20 cellular contexts compared by ENCODE assay signal in the genomic region with DNA sequence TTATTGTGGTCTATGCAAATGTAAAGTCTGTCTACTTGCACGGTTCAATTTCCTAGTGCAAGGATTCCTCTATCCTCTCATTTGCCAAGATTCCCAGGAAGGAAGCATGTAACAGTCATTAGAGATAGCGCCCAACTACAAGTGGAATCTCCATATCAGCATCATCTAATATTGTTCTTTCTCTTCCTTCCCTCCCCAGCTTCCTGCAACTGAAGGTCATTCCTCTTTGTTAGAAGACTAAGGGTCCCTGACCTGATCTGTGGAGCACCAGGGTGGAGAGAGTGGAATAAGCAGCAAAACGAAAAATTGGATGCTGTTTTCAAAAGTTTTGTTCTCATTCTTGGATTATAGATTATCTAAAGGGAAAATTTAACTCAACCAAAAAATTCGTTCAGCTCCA.
DNase-seq lines count a peak whose midpoint lies in the region; ATAC-seq, FAIRE-seq and TF ChIP-seq lines count a peak whose summit lies in the region.
"Had no signal": no experiment of that assay in that cellular context is flagged by ENCODE, and none has a peak within 500 bp of the region (broad histone marks: within the 10 kb centered on the region; RNA-seq: fewer than 3 reads in every experiment).

No MANE protein-coding gene starts in this region.

- BruUV-seq in IMR-90 (replicated peaks; lab: Mats Ljungman, UMichigan) (no TSS peak), endothelial cell of umbilical vein (replicated peaks; lab: Mats Ljungman, UMichigan) (no TSS peak), PC-9 (replicated peaks; lab: Mats Ljungman, UMichigan) (no TSS peak)

- no peak overlapping the region for H2BK5ac ChIP-seq in IMR-90 (ENCODE audit: low read depth, low read length, poor library complexity, severe bottlenecking)
- H2BK5ac ChIP-seq in mesendoderm (ENCODE audit: low read length), result no peak overlapping the region

- no peak overlapping the region for H4K5ac ChIP-seq in IMR-90 (ENCODE audit: low read depth, low read length)
- H4K5ac ChIP-seq in mesendoderm (ENCODE audit: low read length), result no peak overlapping the region

- H2BK120ac ChIP-seq in IMR-90 (ENCODE audit: low read depth, low read length), result peak overlapping the region; percentile 61
- peak overlapping the region; percentile 54 for H2BK120ac ChIP-seq in mesendoderm (ENCODE audit: low read depth, low read length)

- H3K14ac ChIP-seq in IMR-90 (replicated peaks; ENCODE audit: low read depth, low read length), result 0 out of 2 replicates have a peak overlapping the region, but pooled peaks have one; percentile 21

- no peaks in the 10 kb centered on the region for H3K79me2 ChIP-seq in endothelial cell of umbilical vein (ENCODE audit: control insufficient read depth, insufficient read depth, low read length)
- H3K79me2 ChIP-seq in mesendoderm (ENCODE audit: control insufficient read depth, insufficient read depth, low read length), result no peaks in the 10 kb centered on the region
- H3K79me2 ChIP-seq in PC-9 (ENCODE audit: low read depth), result no peaks in the 10 kb centered on the region

- no peaks in the 10 kb centered on the region for H3K79me1 ChIP-seq in IMR-90 (ENCODE audit: low read depth in 1 of 2, low read length in 2 of 2)
- H3K79me1 ChIP-seq in mesendoderm (ENCODE audit: low read length), result no peaks in the 10 kb centered on the region

- TF ChIP-seq RAD21 in IMR-90 (IDR thresholded peaks at IDR 0.05; ENCODE audit: low read length), result no peak

- no peak for ATAC-seq in IMR-90 (ENCODE audit: low read depth)
- no peak for ATAC-seq in left ventricle myocardium superior
- ATAC-seq: GM12878 had no signal

- no peak overlapping the region for H4K91ac ChIP-seq in IMR-90 (ENCODE audit: insufficient read depth, low read depth, low read length)

- H3K18ac ChIP-seq in IMR-90 (ENCODE audit: low read depth, low read length) (peak overlapping the region; percentile 6; the same call in 1 of the 2 replicates), mesendoderm (ENCODE audit: low read length) (peak overlapping the region; percentile 30)

- H3K23ac ChIP-seq in IMR-90 (ENCODE audit: low read depth, low read length) (no peak overlapping the region), mesendoderm (ENCODE audit: low read length) (no peak overlapping the region)

- H3K4ac ChIP-seq in IMR-90 (ENCODE audit: low read depth, low read length) (peak overlapping the region; percentile 5; the same call in 1 of the 2 replicates), mesendoderm (ENCODE audit: low read depth, low read length) (peak overlapping the region; percentile 90)

- H3K9me1 ChIP-seq in IMR-90 (ENCODE audit: insufficient read depth, low read length), result no peaks in the 10 kb centered on the region
- no peaks in the 10 kb centered on the region for H3K9me1 ChIP-seq in endothelial cell of umbilical vein (replicated peaks; ENCODE audit: control insufficient read depth, extremely low read depth, insufficient read depth, low read length)

- H2AFZ ChIP-seq in IMR-90 (replicated peaks; ENCODE audit: low read length, poor library complexity) (no peak overlapping the region), endothelial cell of umbilical vein (ENCODE audit: low read depth, low read length) (no peak overlapping the region), PC-9 (no peak overlapping the region)
- H2AFZ ChIP-seq: GM23248 had no signal

- H3K9me3 ChIP-seq in IMR-90 (ENCODE audit: control insufficient read depth, insufficient read depth, low read length) (no peaks in the 10 kb centered on the region), endothelial cell of umbilical vein (replicated peaks; ENCODE audit: control insufficient read depth, insufficient read depth, low read length) (no peaks in the 10 kb centered on the region), PC-9 (ENCODE audit: insufficient read depth, low read depth) (no peaks in the 10 kb centered on the region)

- no peaks in the 10 kb centered on the region for H3F3A ChIP-seq in PC-9 (ENCODE audit: insufficient read depth, low read depth)

- H3K36me3 ChIP-seq in IMR-90 (ENCODE audit: control insufficient read depth, insufficient read depth, low read length) (no peaks in the 10 kb centered on the region), endothelial cell of umbilical vein (ENCODE audit: control insufficient read depth in 2 of 2, extremely low read depth in 1 of 2, insufficient read depth in 2 of 2, low read length in 2 of 2) (no peaks in the 10 kb centered on the region), mesendoderm (ENCODE audit: control insufficient read depth, insufficient read depth, low read length) (no peaks in the 10 kb centered on the region), PC-9 (ENCODE audit: low read depth) (no peaks in the 10 kb centered on the region)
- H3K36me3 ChIP-seq: HAP-1 had no signal

- no peaks in the 10 kb centered on the region for H3K9me2 ChIP-seq in PC-9 (ENCODE audit: insufficient read depth)

- H3K4me3 ChIP-seq in IMR-90 (ENCODE audit: insufficient read depth, low read depth, low read length) (no peak overlapping the region), endothelial cell of umbilical vein (replicated peaks in 1 of 3; ENCODE audit: insufficient read depth in 1 of 3, low read depth in 1 of 3, low read length in 3 of 3) (no peak overlapping the region), mesendoderm (ENCODE audit: low read length) (no peak overlapping the region), dorsolateral prefrontal cortex (no peak overlapping the region), PC-9 (no peak overlapping the region)
- H3K4me3 ChIP-seq: GM12878, GM23248, HAP-1 had no signal

- WGBS in IMR-90 (ENCODE audit: extremely low coverage in 2 of 2, insufficient read length in 1 of 2), 2 experiments, result no CpG with 5 or more reads among the region's 4 CpGs
- no CpG with 5 or more reads among the region's 4 CpGs for WGBS in mesendoderm (ENCODE audit: extremely low coverage, insufficient coverage, low lambda C conversion rate)

- H4K8ac ChIP-seq in IMR-90 (ENCODE audit: low read depth in 2 of 2, low read length in 2 of 2) (no peak overlapping the region), mesendoderm (ENCODE audit: low read depth, low read length) (no peak overlapping the region)

- no peak overlapping the region for H2BK15ac ChIP-seq in IMR-90 (ENCODE audit: low read depth, low read length)
- no peak overlapping the region for H2BK15ac ChIP-seq in mesendoderm (replicated peaks; ENCODE audit: low read depth)

- DNase-seq in NCI-H2171 treated with DMSO at 0.1 percent for 48 hours (lab: John Stamatoyannopoulos, UW) (peak; percentile 75), NCI-H2171 (lab: John Stamatoyannopoulos, UW) (no peak), IMR-90 (no peak), endothelial cell of umbilical vein (ENCODE audit: low read depth, low spot score) (no peak), mesendoderm (no peak), dorsolateral prefrontal cortex (no peak), left ventricle myocardium superior (no peak), PC-9 (no peak)
- DNase-seq: C1 segment of cervical spinal cord; Calu3; CD4-positive, alpha-beta memory T cell; COR-L47; DMS79; EL; GDM1; GM23248; HFFc6 had no signal

- no peak overlapping the region for H2AK9ac ChIP-seq in IMR-90 (replicated peaks; ENCODE audit: low read depth, low read length, poor library complexity)

- H3K27ac ChIP-seq in IMR-90 (ENCODE audit: insufficient read depth, low read length) (no peak overlapping the region), endothelial cell of umbilical vein (ENCODE audit: insufficient read depth, low read depth, low read length) (no peak overlapping the region), mesendoderm (ENCODE audit: low read depth, low read length) (no peak overlapping the region), dorsolateral prefrontal cortex (no peak overlapping the region), PC-9 (no peak overlapping the region)
- H3K27ac ChIP-seq: GM23248 had no signal

- dilution Hi-C loops in IMR-90 (cut with HindIII; ENCODE audit: low sequenced_read_pairs, unreplicated experiment) (no loop called here), endothelial cell of umbilical vein (cut with MboI; ENCODE audit: extremely low pct_ligation_motif_present, low sequenced_read_pairs) (no loop called here)

- H3K4me2 ChIP-seq in IMR-90 (ENCODE audit: low read depth, low read length) (no peak overlapping the region), endothelial cell of umbilical vein (ENCODE audit: insufficient read depth, low read length) (peak overlapping the region; percentile 38), mesendoderm (ENCODE audit: low read length) (no peak overlapping the region), PC-9 (no peak overlapping the region)

- TF ChIP-seq CTCF in IMR-90 (conservative IDR thresholded peaks at IDR 0.05; ENCODE audit: low read depth, low read length) (no peak), endothelial cell of umbilical vein (IDR thresholded peaks at IDR 0.05; ENCODE audit: extremely low read depth in 1 of 2, insufficient read depth in 1 of 2, low read depth in 1 of 2, low read length in 2 of 2) (no peak), dorsolateral prefrontal cortex (IDR thresholded peaks at IDR 0.05 in 54 of 56, conservative IDR thresholded peaks at IDR 0.05 in 2 of 56; ENCODE audit: low read depth in 1 of 56, partially characterized antibody in 56 of 56) (no peak), PC-9 (conservative IDR thresholded peaks at IDR 0.05) (no peak)

- in situ Hi-C loops in IMR-90 (cut with MboI; ENCODE audit: low sequenced_read_pairs), result loop anchor here (10.0 kb wide), 1 partner anchor 55 kb away; no protein-coding TSS in a partner anchor

- intact Hi-C loops in IMR-90 (cut with micrococcal nuclease) (no loop called here), endothelial cell of umbilical vein (cut with micrococcal nuclease) (loop anchor here (1.0 to 10.0 kb wide), 2 partner anchors 10 to 1815 kb away; a partner anchor contains a TSS), dorsolateral prefrontal cortex (cut with DNase I) (no loop called here), left ventricle myocardium superior (cut with micrococcal nuclease) (no loop called here), PC-9 (cut with micrococcal nuclease; ENCODE audit: unreplicated experiment) (no loop called here)

- peak; percentile 8 for FAIRE-seq in endothelial cell of umbilical vein (lab: Jason Lieb, UNC)
- FAIRE-seq: GM12878, GM19239 had no signal

- TF ChIP-seq POLR2A in IMR-90 (IDR thresholded peaks at IDR 0.05; ENCODE audit: low read depth, low read length), result no peak
- no peak for TF ChIP-seq POLR2A in endothelial cell of umbilical vein (IDR thresholded peaks at IDR 0.05; ENCODE audit: low read depth, low read length)

- peak overlapping the region; percentile 9; the same call in 1 of the 2 replicates for H2BK20ac ChIP-seq in IMR-90 (ENCODE audit: low read depth, low read length)

- H2AK5ac ChIP-seq in IMR-90 (ENCODE audit: low read depth, low read length) (no peak overlapping the region), mesendoderm (ENCODE audit: low read length) (no peak overlapping the region)

- H3K27me3 ChIP-seq in IMR-90 (ENCODE audit: control insufficient read depth, insufficient read depth, low read length), result no peaks in the 10 kb centered on the region
- H3K27me3 ChIP-seq in endothelial cell of umbilical vein (ENCODE audit: control insufficient read depth in 2 of 2, insufficient read depth in 2 of 2, low read length in 2 of 2), result no peaks in the 10 kb centered on the region
- H3K27me3 ChIP-seq in mesendoderm (ENCODE audit: insufficient read depth, low read length, poor library complexity), result no peaks in the 10 kb centered on the region
- H3K27me3 ChIP-seq in dorsolateral prefrontal cortex, result peaks cover 0 to 6% (median 0%) of the 10 kb centered on the region in 45 donors
- no peaks in the 10 kb centered on the region for H3K27me3 ChIP-seq in PC-9 (ENCODE audit: insufficient read depth, low read depth)

- no peak overlapping the region for H3K9ac ChIP-seq in IMR-90 (ENCODE audit: low read depth, low read length)
- no peak overlapping the region for H3K9ac ChIP-seq in endothelial cell of umbilical vein (replicated peaks; ENCODE audit: extremely low read depth, insufficient read depth, low read length)
- H3K9ac ChIP-seq in mesendoderm (ENCODE audit: low read length), result no peak overlapping the region
- H3K9ac ChIP-seq: GM23248 had no signal

- H3K56ac ChIP-seq in IMR-90 (ENCODE audit: extremely low read depth, insufficient read depth, low read length) (no peak overlapping the region), mesendoderm (ENCODE audit: low read length) (no peak overlapping the region)

- POLR2A ChIA-PET in IMR-90 (lab: Charles Lee; ENCODE audit: unreplicated experiment), result no interaction called here
- POLR2A ChIA-PET in endothelial cell of umbilical vein (lab: Charles Lee), result no interaction called here
- POLR2A ChIA-PET in PC-9 (lab: Charles Lee; ENCODE audit: unreplicated experiment), result no interaction called here

- H3K4me1 ChIP-seq in IMR-90 (ENCODE audit: control insufficient read depth, insufficient read depth, low read length), result peaks cover 3% of the 10 kb centered on the region; the same call in 1 of the 2 replicates
- H3K4me1 ChIP-seq in endothelial cell of umbilical vein (ENCODE audit: control insufficient read depth, extremely low read depth, insufficient read depth, low read length), result peaks cover 29% of the 10 kb centered on the region
- peaks cover 7% of the 10 kb centered on the region for H3K4me1 ChIP-seq in mesendoderm (ENCODE audit: control insufficient read depth, low read depth, low read length)
- no peaks in the 10 kb centered on the region for H3K4me1 ChIP-seq in PC-9 (replicated peaks; ENCODE audit: insufficient read depth)

- H4K20me1 ChIP-seq in IMR-90 (ENCODE audit: insufficient read depth, low read length) (no peaks in the 10 kb centered on the region), endothelial cell of umbilical vein (replicated peaks; ENCODE audit: control insufficient read depth, extremely low read depth, insufficient read depth, low read length) (no peaks in the 10 kb centered on the region), PC-9 (ENCODE audit: insufficient read depth) (no peaks in the 10 kb centered on the region)

- CTCF ChIA-PET in IMR-90 (lab: Yijun Ruan, JAX), result no interaction called here
- CTCF ChIA-PET in endothelial cell of umbilical vein (lab: Charles Lee), result no interaction called here
- CTCF ChIA-PET in PC-9 (lab: Charles Lee), result no interaction called here
